In the genomic region with DNA sequence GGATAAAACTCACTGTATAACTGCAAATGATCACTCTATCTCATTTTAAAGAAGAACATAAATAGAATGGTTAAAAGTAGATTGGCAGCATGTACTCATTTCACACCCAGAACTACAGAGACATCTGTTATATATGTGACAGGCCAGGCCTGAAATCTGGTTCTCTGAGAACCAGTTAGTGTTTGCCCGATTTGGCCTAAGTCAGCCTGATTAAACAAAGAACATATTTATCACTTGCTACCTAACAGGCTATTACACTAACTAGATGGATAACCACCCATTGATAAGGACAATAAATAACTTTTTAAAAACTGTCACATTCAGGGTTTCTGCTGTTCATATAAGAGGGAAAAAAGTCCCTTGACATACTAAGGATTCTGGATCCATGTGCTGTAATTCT, we compare ENCODE assay signal across 24 cellular contexts.
A peak's percentile ranks its signal among the peaks of the same experiment; 100 is the strongest.
DNase-seq lines count a peak whose midpoint lies in the region; FAIRE-seq and TF ChIP-seq lines count a peak whose summit lies in the region.
"Had no signal": no experiment of that assay in that cellular context is flagged by ENCODE, and none has a peak within 500 bp of the region (broad histone marks: within the 10 kb centered on the region; RNA-seq: fewer than 3 reads in every experiment).

No MANE protein-coding gene starts in this region.

- no peak for TF ChIP-seq CTCF in VCaP (conservative IDR thresholded peaks at IDR 0.05)
- no peak for TF ChIP-seq CTCF in brain microvascular endothelial cell (IDR thresholded peaks at IDR 0.05; ENCODE audit: low read depth, low read length, missing control alignments)

- H3K36me3 Mint-ChIP-seq in activated T-cell treated with anti-CD3 and anti-CD28 coated beads, Interleukin-2, amount 50 U/mL, for 24 hours (ENCODE audit: low read depth): no peaks in the 10 kb centered on the region
- H3K36me3 Mint-ChIP-seq: CD14-positive monocyte; CD8-positive, alpha-beta memory T cell had no signal

- H3K4me3 Mint-ChIP-seq in activated T-cell treated with anti-CD3 and anti-CD28 coated beads, Interleukin-2, amount 50 U/mL, for 24 hours: no peak overlapping the region
- H3K4me3 Mint-ChIP-seq: CD14-positive monocyte; CD4-positive, alpha-beta T cell; CD8-positive, alpha-beta memory T cell; GM23338; H9 had no signal

- no peak overlapping the region for H3K27ac Mint-ChIP-seq in activated T-cell treated with anti-CD3 and anti-CD28 coated beads, Interleukin-2, amount 50 U/mL, for 24 hours
- H3K27ac Mint-ChIP-seq: CD4-positive, alpha-beta T cell; CD8-positive, alpha-beta memory T cell; GM23338; H9 had no signal

- no peaks in the 10 kb centered on the region for H3K4me1 Mint-ChIP-seq in activated T-cell treated with anti-CD3 and anti-CD28 coated beads, Interleukin-2, amount 50 U/mL, for 24 hours (ENCODE audit: low read depth)
- H3K4me1 Mint-ChIP-seq: CD14-positive monocyte; CD8-positive, alpha-beta memory T cell; GM23338; H9 had no signal

- H3K27me3 Mint-ChIP-seq in activated T-cell treated with anti-CD3 and anti-CD28 coated beads, Interleukin-2, amount 50 U/mL, for 24 hours: no peaks in the 10 kb centered on the region
- H3K27me3 Mint-ChIP-seq: CD4-positive, alpha-beta T cell; CD8-positive, alpha-beta memory T cell had no signal

- H3K36me3 ChIP-seq in brain microvascular endothelial cell (replicated peaks): no peaks in the 10 kb centered on the region
- H3K36me3 ChIP-seq: BE2C; BLaER1 treated with 17β-estradiol and CSF1 and Interleukin-3, amounts not matched to agents 10 nM and 100 nM had no signal

- H3K4me3 ChIP-seq in brain microvascular endothelial cell (ENCODE audit: low read depth, low read length): no peak overlapping the region
- H3K4me3 ChIP-seq: A549; BLaER1 treated with 17β-estradiol and CSF1 and Interleukin-3, amounts not matched to agents 10 nM and 100 nM; GM12878; GM23338 had no signal

- peak; percentile 84 for FAIRE-seq in islet of Langerhans (lab: Jason Lieb, UNC)
- FAIRE-seq: A549, D721Med, GM12878, GM19239 had no signal

- no peaks in the 10 kb centered on the region for H3K9me3 Mint-ChIP-seq in activated T-cell treated with anti-CD3 and anti-CD28 coated beads, Interleukin-2, amount 50 U/mL, for 24 hours
- H3K9me3 Mint-ChIP-seq: CD4-positive, alpha-beta T cell; CD8-positive, alpha-beta memory T cell; H9 had no signal

- in situ Hi-C loops in brain microvascular endothelial cell (cut with HindIII; ENCODE audit: low pct_ligation_motif_present, low sequenced_read_pairs): no loop called here

- no peaks in the 10 kb centered on the region for H3K27me3 ChIP-seq in brain microvascular endothelial cell (replicated peaks)
- H3K27me3 ChIP-seq: BE2C; BLaER1 treated with 17β-estradiol and CSF1 and Interleukin-3, amounts not matched to agents 10 nM and 100 nM had no signal

- H3K27ac ChIP-seq in VCaP: peak overlapping the region; percentile 2; the same call in 1 of the 2 replicates
- H3K27ac ChIP-seq in brain microvascular endothelial cell: no peak overlapping the region
- H3K27ac ChIP-seq: A549; BLaER1 treated with 17β-estradiol and CSF1 and Interleukin-3, amounts not matched to agents 10 nM and 100 nM had no signal

- DNase-seq in NCI-H1694 (lab: John Stamatoyannopoulos, UW) (peak; percentile 20), NCI-H2107 (lab: John Stamatoyannopoulos, UW) (no peak), brain microvascular endothelial cell (no peak)
- no peak for DNase-seq in activated T-cell treated with anti-CD3 and anti-CD28 coated beads, Interleukin-2, amount 50 U/mL, for 24 hours
- DNase-seq: 8988T; ACHN; AML-193; BE2C; CD4-positive, alpha-beta T cell; CD8-positive, alpha-beta memory T cell; DMS 273 treated with DMSO at 0.1 percent for 48 hours; DMS79; EL; GDM1; H9 had no signal
